Comparison of ENCODE assay signal across 27 cellular contexts in the genomic region with DNA sequence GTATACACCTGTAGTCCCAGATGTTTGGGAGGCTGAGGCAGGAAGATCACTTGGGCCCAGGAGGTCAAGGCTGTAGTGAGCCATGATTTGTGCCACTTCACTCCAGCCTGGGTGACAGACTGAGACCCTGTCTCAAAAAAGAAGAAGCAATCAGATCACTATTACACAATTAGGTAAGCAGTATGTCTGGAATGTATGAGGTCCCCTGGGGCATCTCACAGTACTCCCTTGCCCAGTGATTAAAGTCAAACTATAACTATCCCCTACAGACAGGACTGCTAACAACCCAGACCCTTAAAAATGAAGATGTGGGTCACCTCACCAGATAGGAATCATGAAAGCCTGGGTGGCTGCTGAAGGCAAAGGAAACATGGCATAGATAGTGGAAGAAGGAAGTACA. TPM values are rescaled to one million over a fixed set of nuclear protein-coding genes. Genes with fewer than 3 reads are reported as not detected.
"Had no signal": no experiment of that assay in that cellular context is flagged by ENCODE, and none has a peak within 500 bp of the region (broad histone marks: within the 10 kb centered on the region; RNA-seq: fewer than 3 reads in every experiment).

No MANE protein-coding gene starts in this region.

- H3K9me3 Mint-ChIP-seq: activated naive CD4-positive, alpha-beta T cell treated with anti-CD3 and anti-CD28 coated beads, Interleukin-2, amount 10 ng/mL, durations not matched to agents 7 days and 5 days; activated naive CD8-positive, alpha-beta T cell treated with anti-CD3 and anti-CD28 coated beads, Interleukin-2, amount 10 ng/mL, durations not matched to agents 7 days and 5 days; activated T-cell treated with anti-CD3 and anti-CD28 coated beads, Interleukin-2, amount 50 U/mL, for 4 hours; IgD-negative memory B cell had no signal

- H3K4me3 ChIP-seq: adrenal gland, breast epithelium, PC-9 had no signal

- H3K4me1 Mint-ChIP-seq: activated naive CD4-positive, alpha-beta T cell treated with anti-CD3 and anti-CD28 coated beads, Interleukin-2, amount 10 ng/mL, durations not matched to agents 7 days and 5 days; activated naive CD8-positive, alpha-beta T cell treated with anti-CD3 and anti-CD28 coated beads, Interleukin-2, amount 10 ng/mL, durations not matched to agents 7 days and 5 days had no signal

- H3K36me3 Mint-ChIP-seq: activated naive CD4-positive, alpha-beta T cell treated with anti-CD3 and anti-CD28 coated beads, Interleukin-2, amount 10 ng/mL, durations not matched to agents 7 days and 5 days; activated naive CD8-positive, alpha-beta T cell treated with anti-CD3 and anti-CD28 coated beads, Interleukin-2, amount 10 ng/mL, durations not matched to agents 7 days and 5 days had no signal

- H3K27ac Mint-ChIP-seq: activated naive CD4-positive, alpha-beta T cell treated with anti-CD3 and anti-CD28 coated beads, Interleukin-2, amount 10 ng/mL, durations not matched to agents 7 days and 5 days; activated naive CD8-positive, alpha-beta T cell treated with anti-CD3 and anti-CD28 coated beads, Interleukin-2, amount 10 ng/mL, durations not matched to agents 7 days and 5 days had no signal

- H3K4me3 Mint-ChIP-seq: activated naive CD4-positive, alpha-beta T cell treated with anti-CD3 and anti-CD28 coated beads, Interleukin-2, amount 10 ng/mL, durations not matched to agents 7 days and 5 days; activated naive CD8-positive, alpha-beta T cell treated with anti-CD3 and anti-CD28 coated beads, Interleukin-2, amount 10 ng/mL, durations not matched to agents 7 days and 5 days; activated T-cell treated with anti-CD3 and anti-CD28 coated beads, Interleukin-2, amount 50 U/mL, for 4 hours; IgD-negative memory B cell had no signal

- H3K27me3 Mint-ChIP-seq: IgD-negative memory B cell had no signal

- ATAC-seq: activated T-cell treated with anti-CD3 and anti-CD28 coated beads, Interleukin-2, amount 50 U/mL, for 4 hours had no signal

- DNase-seq: activated CD4-positive, alpha-beta T cell treated with anti-CD3 and anti-CD28 coated beads for 48 hours; activated CD4-positive, alpha-beta T cell treated with anti-CD3 and anti-CD28 coated beads, Interleukin-2, amount 50 U/mL, for 4 hours; activated CD4-positive, CD25-positive, alpha-beta regulatory T cell treated with anti-CD3 and anti-CD28 coated beads, Interleukin-2, amount 50 U/mL, for 72 hours; activated gamma-delta T cell treated with Interleukin-2 at 50 U/mL for 16 hours; activated naive CD4-positive, alpha-beta T cell treated with anti-CD3 and anti-CD28 coated beads, Interleukin-2, amount 10 ng/mL, durations not matched to agents 7 days and 5 days; activated naive CD8-positive, alpha-beta T cell treated with anti-CD3 and anti-CD28 coated beads, Interleukin-2, amount 10 ng/mL, durations not matched to agents 7 days and 5 days; activated T-cell treated with anti-CD3 and anti-CD28 coated beads, Interleukin-2, amount 50 U/mL, for 4 hours; adrenal gland; anterior cingulate cortex; caudate nucleus; KG1; NCI-H1105 treated with DMSO at 0.1 percent for 48 hours; NCI-H1436 treated with DMSO at 0.1 percent for 48 hours; NCI-H187; NCI-H2081; NCI-H510A treated with DMSO at 0.1 percent for 48 hours; NCI-H69; NK-92 treated with Interleukin-12 subunit alpha and Interleukin-12 subunit beta, amount 100 ng/mL, for 24 hours; SHP77 treated with DMSO at 0.1 percent for 48 hours; T-helper 1 cell; WERI-Rb-1 had no signal

RNA-seq across cellular contexts. Expression of gene FLT3, which starts 28.6 kb away (rescaled TPM):
- total RNA-seq: activated naive CD8-positive, alpha-beta T cell treated with anti-CD3 and anti-CD28 coated beads, Interleukin-2, amount 10 ng/mL, durations not matched to agents 7 days and 5 days; LHCN-M2; PC-9; SK-MEL-5; T-helper 2 cell treated with Interferon-gamma antibody and Interleukin-4, amounts not matched to agents 100 ng/mL and 5 ng/mL, for 36 hours had no signal
